In the genomic region with DNA sequence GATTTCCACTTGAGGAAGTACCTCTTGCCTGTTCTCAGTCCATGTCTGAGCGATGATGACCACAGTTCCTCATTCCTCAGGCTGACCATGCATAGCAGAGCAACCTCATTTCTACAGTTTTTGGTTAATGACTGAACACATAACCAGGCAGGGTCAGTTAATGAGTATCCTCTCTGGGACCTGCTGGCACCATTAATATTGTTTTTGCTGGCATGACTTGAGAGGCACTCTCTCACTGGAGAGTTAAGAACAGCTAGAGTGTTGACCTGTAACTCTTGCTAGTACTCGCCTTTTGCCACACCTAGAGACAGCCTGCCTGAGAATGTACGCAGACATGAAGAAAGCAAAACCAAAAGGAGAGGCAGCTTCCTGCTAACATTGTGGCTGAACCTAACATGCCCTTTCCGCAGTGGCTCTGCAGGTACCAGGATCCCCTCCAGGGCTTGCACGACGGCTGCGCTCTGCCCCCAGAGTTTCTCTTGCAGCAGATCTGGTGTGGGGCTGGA, we compare ENCODE assay signal across 8 cellular contexts. TPM values are rescaled to one million over a fixed set of nuclear protein-coding genes. Genes with fewer than 3 reads are reported as not detected.
DNase-seq lines count a peak whose midpoint lies in the region; ATAC-seq and TF ChIP-seq lines count a peak whose summit lies in the region.

No MANE protein-coding gene starts in this region.

- H3K9me3 Mint-ChIP-seq in activated T-helper 2 cell treated with anti-CD3 and anti-CD28 coated beads, Interferon-gamma antibody, Interleukin-2, Interleukin-4, amounts not matched to agents 10 μg/mL and 5 μg/mL and 100 μg/mL, durations not matched to agents 14 hours and 24 hours and 36 hours, result peaks cover 5% of the 10 kb centered on the region

- H3K27me3 Mint-ChIP-seq in activated T-helper 2 cell treated with anti-CD3 and anti-CD28 coated beads, Interferon-gamma antibody, Interleukin-2, Interleukin-4, amounts not matched to agents 10 μg/mL and 5 μg/mL and 100 μg/mL, durations not matched to agents 14 hours and 24 hours and 36 hours (ENCODE audit: low read depth), result no peaks in the 10 kb centered on the region

- intact Hi-C loops in activated T-helper 2 cell treated with anti-CD3 and anti-CD28 coated beads, Interferon-gamma antibody, Interleukin-2, Interleukin-4, amounts not matched to agents 10 μg/mL and 5 μg/mL and 100 μg/mL, durations not matched to agents 14 hours and 24 hours and 36 hours (cut with micrococcal nuclease), result loop anchor here (2.0 kb wide), 1 partner anchor 15 kb away; no protein-coding TSS in a partner anchor
- intact Hi-C loops in left lung (cut with DNase I), result no loop called here

- no peaks in the 10 kb centered on the region for H3K9me3 ChIP-seq in left lung

- peaks cover 0 to 8% of the 10 kb centered on the region in 2 donors for H3K36me3 ChIP-seq in left lung

- DNase-seq in GM12865 (ENCODE audit: low read depth), result peak; percentile 94
- DNase-seq in HCEC 1CT, result peak; percentile 24
- DNase-seq in NCI-H226, result peak; percentile 7
- peak; percentile 52 for DNase-seq in activated T-helper 2 cell treated with anti-CD3 and anti-CD28 coated beads, Interferon-gamma antibody, Interleukin-2, Interleukin-4, amounts not matched to agents 10 μg/mL and 5 μg/mL and 100 μg/mL, durations not matched to agents 14 hours and 24 hours and 36 hours (ENCODE audit: low spot score)
- peak in 1 of 2 donors; percentile 53 for DNase-seq in left lung
- DNase-seq in stimulated activated CD8-positive, alpha-beta memory T cell treated with anti-CD3 and anti-CD28 coated beads, Interleukin-7, amount 100 ng/mL, for 4 hours (ENCODE audit: low read depth in 2 of 2), result peak; percentile 19 to 34
- DNase-seq in DMS53 treated with DMSO at 0.1 percent for 48 hours (lab: John Stamatoyannopoulos, UW; ENCODE audit: unreplicated experiment), result no peak
- DNase-seq in HuH-7 (ENCODE audit: low spot score), result no peak

- H3K4me3 ChIP-seq in GM12865 (ENCODE audit: low read depth, low read length) (peak overlapping the region; percentile 50), left lung (peak overlapping the region in 1 of 2 donors; percentile 1)

- no peaks in the 10 kb centered on the region for H3K27me3 ChIP-seq in left lung

- H3K4me3 Mint-ChIP-seq in activated T-helper 2 cell treated with anti-CD3 and anti-CD28 coated beads, Interferon-gamma antibody, Interleukin-2, Interleukin-4, amounts not matched to agents 10 μg/mL and 5 μg/mL and 100 μg/mL, durations not matched to agents 14 hours and 24 hours and 36 hours (ENCODE audit: low read depth), result peak overlapping the region; percentile 72

- TF ChIP-seq CTCF in GM12865 (IDR thresholded peaks at IDR 0.05; ENCODE audit: insufficient read depth, low read depth, low read length, missing control alignments) (no peak), left lung (IDR thresholded peaks at IDR 0.05) (no peak)

- peak; percentile 97 for ATAC-seq in left lung

- peak overlapping the region; percentile 60 to 77 for H3K27ac ChIP-seq in left lung

- peak overlapping the region; percentile 88 for H3K27ac Mint-ChIP-seq in activated T-helper 2 cell treated with anti-CD3 and anti-CD28 coated beads, Interferon-gamma antibody, Interleukin-2, Interleukin-4, amounts not matched to agents 10 μg/mL and 5 μg/mL and 100 μg/mL, durations not matched to agents 14 hours and 24 hours and 36 hours

- H3K4me1 Mint-ChIP-seq in activated T-helper 2 cell treated with anti-CD3 and anti-CD28 coated beads, Interferon-gamma antibody, Interleukin-2, Interleukin-4, amounts not matched to agents 10 μg/mL and 5 μg/mL and 100 μg/mL, durations not matched to agents 14 hours and 24 hours and 36 hours (ENCODE audit: low read depth), result peaks cover 22% of the 10 kb centered on the region

- peaks cover 39% of the 10 kb centered on the region for H3K36me3 Mint-ChIP-seq in activated T-helper 2 cell treated with anti-CD3 and anti-CD28 coated beads, Interferon-gamma antibody, Interleukin-2, Interleukin-4, amounts not matched to agents 10 μg/mL and 5 μg/mL and 100 μg/mL, durations not matched to agents 14 hours and 24 hours and 36 hours (ENCODE audit: low read depth)

- H3K4me1 ChIP-seq in left lung, result peaks cover 0 to 18% of the 10 kb centered on the region in 2 donors

RNA-seq across cellular contexts. Expression of gene PECR, which starts 23.9 kb away (rescaled TPM):
- total RNA-seq in activated T-helper 2 cell treated with anti-CD3 and anti-CD28 coated beads, Interferon-gamma antibody, Interleukin-2, Interleukin-4, amounts not matched to agents 10 μg/mL and 5 μg/mL and 100 μg/mL, durations not matched to agents 14 hours and 24 hours and 36 hours, result 11.5 and 15.2 TPM in 2 replicates
- 10 to 100 TPM; 13.4 to 17.3 TPM for total RNA-seq in left lung

RNA-seq across cellular contexts. Expression of gene TMEM169, which starts 24.0 kb away (rescaled TPM):
- total RNA-seq in activated T-helper 2 cell treated with anti-CD3 and anti-CD28 coated beads, Interferon-gamma antibody, Interleukin-2, Interleukin-4, amounts not matched to agents 10 μg/mL and 5 μg/mL and 100 μg/mL, durations not matched to agents 14 hours and 24 hours and 36 hours, result 1.3 and 1.6 TPM in 2 replicates
- total RNA-seq in left lung, result 1 to 10 TPM; 1.5 to 1.8 TPM

RNA-seq across cellular contexts. Expression of gene MREG, which starts 44.4 kb away (rescaled TPM):
- total RNA-seq in activated T-helper 2 cell treated with anti-CD3 and anti-CD28 coated beads, Interferon-gamma antibody, Interleukin-2, Interleukin-4, amounts not matched to agents 10 μg/mL and 5 μg/mL and 100 μg/mL, durations not matched to agents 14 hours and 24 hours and 36 hours, result 15.3 and 15.7 TPM in 2 replicates
- 10 to 100 TPM; 13.9 to 17.1 TPM for total RNA-seq in left lung

RNA-seq across cellular contexts. Expression of gene XRCC5, which starts 51.4 kb away (rescaled TPM):
- 452 and 492 TPM in 2 replicates for total RNA-seq in activated T-helper 2 cell treated with anti-CD3 and anti-CD28 coated beads, Interferon-gamma antibody, Interleukin-2, Interleukin-4, amounts not matched to agents 10 μg/mL and 5 μg/mL and 100 μg/mL, durations not matched to agents 14 hours and 24 hours and 36 hours
- total RNA-seq in left lung, result 100 to 1,000 TPM; 212 to 251 TPM

Comparison
In these comparisons a context has a peak if more than half of its experiments do, and no peak if none do; other contexts are left out.
1. DNase-seq: peak in GM12865 (single experiment), HCEC 1CT (single experiment), NCI-H226 (single experiment), activated T-helper 2 cell treated with anti-CD3 and anti-CD28 coated beads, Interferon-gamma antibody, Interleukin-2, Interleukin-4, amounts not matched to agents 10 μg/mL and 5 μg/mL and 100 μg/mL, durations not matched to agents 14 hours and 24 hours and 36 hours (single experiment) and stimulated activated CD8-positive, alpha-beta memory T cell treated with anti-CD3 and anti-CD28 coated beads, Interleukin-7, amount 100 ng/mL, for 4 hours (2 of 2); none in DMS53 treated with DMSO at 0.1 percent for 48 hours (single experiment) and HuH-7 (single experiment).